ENCODE assay signal across 1 cellular context in genomic region chr14:24895243-24895583, GRCh38.
TF ChIP-seq lines count a peak whose summit lies in the region.

No MANE protein-coding gene starts in this region.

TF ChIP-seq in GM23338, 12 proteins besides CTCF, POLR2A, EP300 and RAD21 (continued from another document):
- TF ChIP-seq ZNF462 (CRISPR knock-in tag; IDR thresholded peaks at IDR 0.05), result no peak
- no peak for TF ChIP-seq EZH2phosphoT487 (IDR thresholded peaks at IDR 0.05; ENCODE audit: unreplicated experiment)
- no peak for TF ChIP-seq ZNF114 (CRISPR knock-in tag; IDR thresholded peaks at IDR 0.05)
- TF ChIP-seq CREB1 (CRISPR knock-in tag; IDR thresholded peaks at IDR 0.05; ENCODE audit: low read depth), result no peak
TF ChIP-seq in GM23338: peak in this region for 0.
